In genomic region chr1:148302586-148303364, GRCh38 we compare ENCODE assay signal across 8 cellular contexts.
DNase-seq lines count a peak whose midpoint lies in the region; ATAC-seq, FAIRE-seq and TF ChIP-seq lines count a peak whose summit lies in the region.
"Not testable (repeated sequence)": the region's sequence is repeated elsewhere in the genome, so short reads cannot be mapped to it uniquely, and the experiment has no call there.

No MANE protein-coding gene starts in this region.

- 7% methylated on average over 3 of the region's 52 CpGs for WGBS in GM12878 (ENCODE audit: insufficient coverage, insufficient replicate concordance, low lambda C conversion rate, missing lambda C conversion rate)
- WGBS in heart left ventricle, 4 donors = 2 to 3% (median 2%) methylated on average over 15 to 19 of the region's 52 CpGs; no CpG with 5 or more reads in 1 of the 4 donors

- not testable (repeated sequence) for H3K36me3 ChIP-seq in CD4-positive, CD25-positive, alpha-beta regulatory T cell (ENCODE audit: control insufficient read depth, insufficient read depth, low read length); GM12878 (ENCODE audit: control insufficient read depth in 2 of 2, insufficient read depth in 2 of 2, low read length in 1 of 2); heart left ventricle; neuron (ENCODE audit: insufficient read depth, low read length)

- TF ChIP-seq EP300 in GM12878 (IDR thresholded peaks at IDR 0.05; ENCODE audit: borderline replicate concordance in 1 of 2, control insufficient read depth in 1 of 2, low read depth in 2 of 2, low read length in 2 of 2) = not testable (repeated sequence)

- H3K4me3 Mint-ChIP-seq in CD4-positive, CD25-positive, alpha-beta regulatory T cell = peak overlapping the region; percentile 13 to 90 (median 86)

- RAD21 ChIA-PET in GM12878 (lab: Charles Lee; ENCODE audit: unreplicated experiment) = not testable (repeated sequence)

- CTCF ChIA-PET in GM12878 (lab: Yijun Ruan, JAX) = not testable (repeated sequence)

- H3K4me3 ChIP-seq in CD4-positive, CD25-positive, alpha-beta regulatory T cell (ENCODE audit: low read depth, low read length) = not testable (repeated sequence)
- H3K4me3 ChIP-seq in GM12878 (peak overlapping the region; percentile 57; the same call in 1 of the 2 replicates), heart left ventricle (peak overlapping the region in 9 of 12 donors; percentile 20 to 52 (median 49)), neuron (ENCODE audit: low read length) (peak overlapping the region; percentile 53)

- H3K27me3 ChIP-seq in CD4-positive, CD25-positive, alpha-beta regulatory T cell (ENCODE audit: control insufficient read depth, insufficient read depth, low read length) = peaks cover 24% of the 10 kb centered on the region
- H3K27me3 ChIP-seq in GM12878 (replicated peaks in 1 of 2; ENCODE audit: control insufficient read depth in 2 of 2, insufficient read depth in 2 of 2, low read length in 1 of 2); neuron (ENCODE audit: insufficient read depth, low read length): not testable (repeated sequence)
- peaks cover 3 to 45% (median 25%) of the 10 kb centered on the region in 9 donors for H3K27me3 ChIP-seq in heart left ventricle

- not testable (repeated sequence) for TF ChIP-seq RAD21 in GM12878 (IDR thresholded peaks at IDR 0.05; ENCODE audit: insufficient read depth, low read depth, low read length)

- in situ Hi-C loops in GM12878 (cut with MboI) = loop anchor here (10.0 kb wide), 1 partner anchor 138 kb away; no protein-coding TSS in a partner anchor

- SMC1A ChIA-PET in GM12878 (lab: Charles Lee; ENCODE audit: uncharacterized antibody, unreplicated experiment) = not testable (repeated sequence)

- H3K4me1 ChIP-seq in CD4-positive, CD25-positive, alpha-beta regulatory T cell (ENCODE audit: control insufficient read depth, insufficient read depth, low read length, poor library complexity, severe bottlenecking); GM12878 (ENCODE audit: control insufficient read depth, insufficient read depth, low read length); neuron (ENCODE audit: insufficient read depth, low read length): not testable (repeated sequence)
- peaks cover 0 to 13% (median 3%) of the 10 kb centered on the region in 12 donors for H3K4me1 ChIP-seq in heart left ventricle

- H3K9me3 ChIP-seq in CD4-positive, CD25-positive, alpha-beta regulatory T cell (ENCODE audit: control insufficient read depth in 2 of 2, low read length in 2 of 2); GM12878 (replicated peaks; ENCODE audit: control insufficient read depth, insufficient read depth, low read length); heart left ventricle; neuron (ENCODE audit: low read length): not testable (repeated sequence)

- H3K27ac Mint-ChIP-seq in CD4-positive, CD25-positive, alpha-beta regulatory T cell = not testable (repeated sequence)

- TF ChIP-seq CTCF in GM12878 (IDR thresholded peaks at IDR 0.05 in 2 of 3, conservative IDR thresholded peaks at IDR 0.05 in 1 of 3; ENCODE audit: control insufficient read depth in 2 of 3, extremely low read depth in 1 of 3, insufficient read depth in 1 of 3, low read depth in 3 of 3, low read length in 3 of 3); heart left ventricle (IDR thresholded peaks at IDR 0.05): not testable (repeated sequence)

- peaks cover 6 to 17% (median 13%) of the 10 kb centered on the region in 4 donors for H3K4me1 Mint-ChIP-seq in CD4-positive, CD25-positive, alpha-beta regulatory T cell

- intact Hi-C loops in GM12878 (cut with micrococcal nuclease; ENCODE audit: unreplicated experiment); heart left ventricle (cut with DNase I): not testable (repeated sequence)

- not testable (repeated sequence) for H3K27ac ChIP-seq in CD4-positive, CD25-positive, alpha-beta regulatory T cell (ENCODE audit: insufficient read depth, low read length, poor library complexity, severe bottlenecking); GM12878 (ENCODE audit: control insufficient read depth, insufficient read depth); heart left ventricle

- H3K27me3 Mint-ChIP-seq in CD4-positive, CD25-positive, alpha-beta regulatory T cell = peaks cover 42% of the 10 kb centered on the region

- TF ChIP-seq POLR2A in GM12878 (IDR thresholded peaks at IDR 0.05; ENCODE audit: low read depth, low read length); heart left ventricle (IDR thresholded peaks at IDR 0.05): not testable (repeated sequence)

- H3K4me2 ChIP-seq in GM12878 (ENCODE audit: control insufficient read depth, insufficient read depth) = peak overlapping the region; percentile 40; the same call in 1 of the 2 replicates

- peak; percentile 85 to 88 for ATAC-seq in CD4-positive, CD25-positive, alpha-beta regulatory T cell (ENCODE audit: low read depth in 2 of 2)
- ATAC-seq in GM21619 (IDR thresholded peaks at IDR 0.05; ENCODE audit: unreplicated experiment) = peak; percentile 78
- peak; percentile 71 for ATAC-seq in HG03571 (IDR thresholded peaks at IDR 0.05; ENCODE audit: unreplicated experiment)
- ATAC-seq in GM12878 = peak; percentile 93
- peak; percentile 77 to 90 (median 87) for ATAC-seq in heart left ventricle

- H3K79me2 ChIP-seq in GM12878 (ENCODE audit: control insufficient read depth, insufficient read depth, low read length) = not testable (repeated sequence)

- DNase-seq in CD4-positive, CD25-positive, alpha-beta regulatory T cell = peak in 2 of 3 donors; percentile 27 to 33
- DNase-seq in activated CD4-positive, alpha-beta T cell treated with anti-CD3 and anti-CD28 coated beads, Interleukin-2, amount 50 U/mL, for 1 hour = peak; percentile 56
- not testable (repeated sequence) for DNase-seq in GM12878 (ENCODE audit: low read depth, low spot score)
- DNase-seq in heart left ventricle = peak; percentile 43 to 74 (median 57)
- peak; percentile 55 for DNase-seq in stimulated activated CD8-positive, alpha-beta memory T cell treated with anti-CD3 and anti-CD28 coated beads, Interleukin-4, amount 100 ng/mL, for 24 hours (ENCODE audit: low read depth)

- H3K36me3 Mint-ChIP-seq in CD4-positive, CD25-positive, alpha-beta regulatory T cell = not testable (repeated sequence)

- BruUV-seq in GM12878 (replicated peaks; lab: Mats Ljungman, UMichigan) = not testable (repeated sequence)

- POLR2A ChIA-PET in GM12878 (lab: Charles Lee) = not testable (repeated sequence)

- H3K9ac ChIP-seq in GM12878 (ENCODE audit: control insufficient read depth, insufficient read depth, low read length) = not testable (repeated sequence)

- H2AFZ ChIP-seq in GM12878 (ENCODE audit: control insufficient read depth, low read depth, low read length) (peak overlapping the region; percentile 45), neuron (ENCODE audit: low read depth, low read length) (peak overlapping the region; percentile 29)

- not testable (repeated sequence) for H4K20me1 ChIP-seq in GM12878 (ENCODE audit: control insufficient read depth, insufficient read depth)

- peak; percentile 81 for FAIRE-seq in GM12878 (lab: Jason Lieb, UNC)

- H3K9me3 Mint-ChIP-seq in CD4-positive, CD25-positive, alpha-beta regulatory T cell = not testable (repeated sequence)

TF ChIP-seq in GM12878, 131 proteins besides CTCF, POLR2A, EP300 and RAD21:
- TF ChIP-seq MEF2B (IDR thresholded peaks at IDR 0.05; ENCODE audit: partially characterized antibody, poor library complexity, severe bottlenecking) = peak; percentile 16
TF ChIP-seq in GM12878: peak in this region for 1; not testable (repeated sequence) for 130.
